In the genomic region with DNA sequence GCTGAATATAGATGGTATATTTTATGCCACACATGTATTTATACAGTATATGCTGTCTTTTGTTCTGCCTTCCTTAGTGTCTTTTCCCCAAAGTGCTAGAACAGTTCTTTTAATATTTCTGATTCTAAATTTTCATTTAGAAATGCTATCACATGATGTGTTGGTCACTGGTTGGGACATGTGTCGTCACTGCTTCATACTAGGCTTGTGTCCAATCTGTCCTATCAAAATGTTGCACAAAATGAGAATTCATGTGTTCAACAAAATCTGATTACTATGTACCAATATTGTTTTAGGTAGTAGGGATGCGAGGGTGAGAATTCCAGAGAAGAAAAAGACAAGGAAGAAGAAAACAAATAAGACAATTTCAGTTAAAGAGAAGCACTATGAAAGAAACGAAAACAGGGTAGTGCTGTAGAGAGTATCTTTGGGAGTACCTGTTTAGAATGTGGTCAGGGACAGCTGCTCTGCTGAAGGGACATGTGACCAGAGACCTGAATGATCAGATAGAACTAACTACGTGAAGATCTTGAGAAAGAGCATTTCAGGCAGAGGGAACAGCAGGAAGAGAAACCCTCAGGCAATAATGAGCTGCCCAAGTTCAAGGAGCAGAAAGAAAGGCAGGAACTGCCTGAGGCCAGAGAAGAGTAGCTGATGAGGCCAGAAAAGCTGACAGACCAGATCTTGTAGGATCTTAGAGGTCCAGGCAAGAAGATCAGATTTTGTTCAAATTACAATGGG, we compare ENCODE assay signal across 1 cellular context.
TF ChIP-seq lines count a peak whose summit lies in the region.

No MANE protein-coding gene starts in this region.

TF ChIP-seq in GM12878, 131 proteins besides CTCF, POLR2A, EP300 and RAD21:
- no peak for TF ChIP-seq RCOR1 (conservative IDR thresholded peaks at IDR 0.05; ENCODE audit: low read depth, low read length)
- peak; percentile 73; the same call in 1 of the 2 replicates for TF ChIP-seq RAD51 (IDR thresholded peaks at IDR 0.05)
- no peak for TF ChIP-seq ZSCAN29 (IDR thresholded peaks at IDR 0.05)
- 0 out of 2 replicates have a peak, but pooled peaks have one; percentile 24 for TF ChIP-seq TCF12 (IDR thresholded peaks at IDR 0.05; ENCODE audit: low read depth, low read length)
- TF ChIP-seq, protein P1, sequence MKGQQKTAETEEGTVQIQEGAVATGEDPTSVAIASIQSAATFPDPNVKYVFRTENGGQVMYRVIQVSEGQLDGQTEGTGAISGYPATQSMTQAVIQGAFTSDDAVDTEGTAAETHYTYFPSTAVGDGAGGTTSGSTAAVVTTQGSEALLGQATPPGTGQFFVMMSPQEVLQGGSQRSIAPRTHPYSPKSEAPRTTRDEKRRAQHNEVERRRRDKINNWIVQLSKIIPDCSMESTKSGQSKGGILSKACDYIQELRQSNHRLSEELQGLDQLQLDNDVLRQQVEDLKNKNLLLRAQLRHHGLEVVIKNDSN (IDR thresholded peaks at IDR 0.05; ENCODE audit: borderline replicate concordance, extremely low read length, insufficient read depth, low read depth, low read length): peak; percentile 28
- no peak for TF ChIP-seq TCF7 (IDR thresholded peaks at IDR 0.05; ENCODE audit: borderline replicate concordance)
- TF ChIP-seq, protein P2, sequence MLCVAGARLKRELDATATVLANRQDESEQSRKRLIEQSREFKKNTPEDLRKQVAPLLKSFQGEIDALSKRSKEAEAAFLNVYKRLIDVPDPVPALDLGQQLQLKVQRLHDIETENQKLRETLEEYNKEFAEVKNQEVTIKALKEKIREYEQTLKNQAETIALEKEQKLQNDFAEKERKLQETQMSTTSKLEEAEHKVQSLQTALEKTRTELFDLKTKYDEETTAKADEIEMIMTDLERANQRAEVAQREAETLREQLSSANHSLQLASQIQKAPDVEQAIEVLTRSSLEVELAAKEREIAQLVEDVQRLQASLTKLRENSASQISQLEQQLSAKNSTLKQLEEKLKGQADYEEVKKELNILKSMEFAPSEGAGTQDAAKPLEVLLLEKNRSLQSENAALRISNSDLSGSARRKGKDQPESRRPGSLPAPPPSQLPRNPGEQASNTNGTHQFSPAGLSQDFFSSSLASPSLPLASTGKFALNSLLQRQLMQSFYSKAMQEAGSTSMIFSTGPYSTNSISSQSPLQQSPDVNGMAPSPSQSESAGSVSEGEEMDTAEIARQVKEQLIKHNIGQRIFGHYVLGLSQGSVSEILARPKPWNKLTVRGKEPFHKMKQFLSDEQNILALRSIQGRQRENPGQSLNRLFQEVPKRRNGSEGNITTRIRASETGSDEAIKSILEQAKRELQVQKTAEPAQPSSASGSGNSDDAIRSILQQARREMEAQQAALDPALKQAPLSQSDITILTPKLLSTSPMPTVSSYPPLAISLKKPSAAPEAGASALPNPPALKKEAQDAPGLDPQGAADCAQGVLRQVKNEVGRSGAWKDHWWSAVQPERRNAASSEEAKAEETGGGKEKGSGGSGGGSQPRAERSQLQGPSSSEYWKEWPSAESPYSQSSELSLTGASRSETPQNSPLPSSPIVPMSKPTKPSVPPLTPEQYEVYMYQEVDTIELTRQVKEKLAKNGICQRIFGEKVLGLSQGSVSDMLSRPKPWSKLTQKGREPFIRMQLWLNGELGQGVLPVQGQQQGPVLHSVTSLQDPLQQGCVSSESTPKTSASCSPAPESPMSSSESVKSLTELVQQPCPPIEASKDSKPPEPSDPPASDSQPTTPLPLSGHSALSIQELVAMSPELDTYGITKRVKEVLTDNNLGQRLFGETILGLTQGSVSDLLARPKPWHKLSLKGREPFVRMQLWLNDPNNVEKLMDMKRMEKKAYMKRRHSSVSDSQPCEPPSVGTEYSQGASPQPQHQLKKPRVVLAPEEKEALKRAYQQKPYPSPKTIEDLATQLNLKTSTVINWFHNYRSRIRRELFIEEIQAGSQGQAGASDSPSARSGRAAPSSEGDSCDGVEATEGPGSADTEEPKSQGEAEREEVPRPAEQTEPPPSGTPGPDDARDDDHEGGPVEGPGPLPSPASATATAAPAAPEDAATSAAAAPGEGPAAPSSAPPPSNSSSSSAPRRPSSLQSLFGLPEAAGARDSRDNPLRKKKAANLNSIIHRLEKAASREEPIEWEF (IDR thresholded peaks at IDR 0.05; ENCODE audit: insufficient replicate concordance, low read depth, low read length): no peak
- TF ChIP-seq RUNX3 (IDR thresholded peaks at IDR 0.05; ENCODE audit: low read length): peak; percentile 75
- no peak for TF ChIP-seq ESRRA (IDR thresholded peaks at IDR 0.05; ENCODE audit: low read length)
TF ChIP-seq in GM12878: peak in this region for 4.
